Comparison of ENCODE assay signal across 21 cellular contexts in the genomic region with DNA sequence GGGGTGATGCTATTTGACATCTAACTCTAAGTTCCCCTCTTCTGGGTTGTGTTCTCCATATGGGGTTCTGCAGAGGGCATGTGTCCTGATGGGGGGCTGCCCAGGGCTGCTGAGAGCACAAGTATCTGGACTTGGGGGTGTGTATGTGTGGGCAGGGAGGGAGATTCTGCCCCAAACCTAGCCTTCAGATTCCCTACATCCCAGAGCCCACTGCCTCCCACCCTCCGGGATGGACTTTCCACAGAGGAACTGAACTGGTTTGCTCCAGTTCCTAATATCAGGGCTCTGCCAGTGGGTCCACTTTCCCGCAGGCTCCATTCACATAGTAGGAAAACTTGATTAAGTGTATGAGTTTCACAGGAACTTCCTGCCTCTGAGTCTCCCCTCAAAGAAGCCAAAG. TPM values are rescaled to one million over a fixed set of nuclear protein-coding genes. Genes with fewer than 3 reads are reported as not detected.
A peak's percentile ranks its signal among the peaks of the same experiment; 100 is the strongest.
DNase-seq lines count a peak whose midpoint lies in the region; ATAC-seq and TF ChIP-seq lines count a peak whose summit lies in the region.
"Had no signal": no experiment of that assay in that cellular context is flagged by ENCODE, and none has a peak within 500 bp of the region (broad histone marks: within the 10 kb centered on the region; RNA-seq: fewer than 3 reads in every experiment).

No MANE protein-coding gene starts in this region.

- ATAC-seq in RWPE2 (ENCODE audit: low read depth) = no peak
- ATAC-seq: GM23338 had no signal

- H3K4me3 Mint-ChIP-seq in chondrocyte (ENCODE audit: unreplicated experiment) = no peak overlapping the region
- no peak overlapping the region for H3K4me3 Mint-ChIP-seq in nephron progenitor cell
- H3K4me3 Mint-ChIP-seq: CD4-positive, CD25-positive, alpha-beta regulatory T cell; CD8-positive, alpha-beta memory T cell; GM23338; IgD-negative memory B cell had no signal

- no peaks in the 10 kb centered on the region for H3K9me3 ChIP-seq in RWPE2 (ENCODE audit: severe bottlenecking)
- H3K9me3 ChIP-seq: BE2C had no signal

- H3K27me3 ChIP-seq in RWPE2 (ENCODE audit: insufficient read depth, poor library complexity, severe bottlenecking) = no peaks in the 10 kb centered on the region

- DNase-seq in RWPE2 (ENCODE audit: low spot score) = peak; percentile 19
- peak; percentile 38 for DNase-seq in chondrocyte (ENCODE audit: low spot score)
- peak; percentile 64 for DNase-seq in posterior vena cava (ENCODE audit: low spot score)
- no peak for DNase-seq in nephron progenitor cell
- no peak for DNase-seq in SKM-1 treated with dmso at 0.1 percent for 144 hours (lab: John Stamatoyannopoulos, UW; ENCODE audit: unreplicated experiment)
- DNase-seq in iPS-NIHi11 (ENCODE audit: low spot score) = no peak
- DNase-seq: ACHN; BE2C; C1 segment of cervical spinal cord; CD4-positive, CD25-positive, alpha-beta regulatory T cell; CD8-positive, alpha-beta memory T cell; COR-L47; DMS 273 treated with DMSO at 0.1 percent for 48 hours; DMS53; DND-41; EL; HCEC 1CT had no signal

- intact Hi-C loops in posterior vena cava (cut with DNase I) = loop anchor here in 1 of 2 donors (5.0 kb wide), 1 partner anchor 1756 kb away; no protein-coding TSS in a partner anchor

- TF ChIP-seq CTCF in RWPE2 (IDR thresholded peaks at IDR 0.05; ENCODE audit: poor library complexity, severe bottlenecking) = no peak
- no peak for TF ChIP-seq CTCF in chondrocyte (IDR thresholded peaks at IDR 0.05)
- no peak for TF ChIP-seq CTCF in nephron progenitor cell (IDR thresholded peaks at IDR 0.05)

- H3K9me3 Mint-ChIP-seq in chondrocyte (ENCODE audit: low read depth) (no peaks in the 10 kb centered on the region), nephron progenitor cell (no peaks in the 10 kb centered on the region)
- H3K9me3 Mint-ChIP-seq: CD4-positive, CD25-positive, alpha-beta regulatory T cell; CD8-positive, alpha-beta memory T cell; GM23338; IgD-negative memory B cell had no signal

- H3K4me1 Mint-ChIP-seq in chondrocyte (ENCODE audit: low read depth) = peaks cover 7% of the 10 kb centered on the region
- peaks cover 12% of the 10 kb centered on the region for H3K4me1 Mint-ChIP-seq in nephron progenitor cell

- no peak overlapping the region for H3K27ac ChIP-seq in RWPE2 (ENCODE audit: poor library complexity, severe bottlenecking)
- H3K27ac ChIP-seq: HL-60 had no signal

- no peaks in the 10 kb centered on the region for H3K36me3 Mint-ChIP-seq in chondrocyte (ENCODE audit: low read depth)
- no peaks in the 10 kb centered on the region for H3K36me3 Mint-ChIP-seq in nephron progenitor cell (ENCODE audit: low read depth)
- H3K36me3 Mint-ChIP-seq: CD4-positive, CD25-positive, alpha-beta regulatory T cell; CD8-positive, alpha-beta memory T cell; IgD-negative memory B cell had no signal

- H3K27me3 Mint-ChIP-seq in chondrocyte (ENCODE audit: low read depth) (peaks cover 76% of the 10 kb centered on the region), nephron progenitor cell (ENCODE audit: low read depth, poor library complexity) (peaks cover 96% of the 10 kb centered on the region)

- no peaks in the 10 kb centered on the region for H3K4me1 ChIP-seq in RWPE2 (ENCODE audit: insufficient read depth, poor library complexity, severe bottlenecking)
- H3K4me1 ChIP-seq: BE2C had no signal

- H3K4me3 ChIP-seq in RWPE2 (ENCODE audit: severe bottlenecking) = no peak overlapping the region
- H3K4me3 ChIP-seq: GM23338 had no signal

- H3K27ac Mint-ChIP-seq in chondrocyte (ENCODE audit: unreplicated experiment) = no peak overlapping the region
- no peak overlapping the region for H3K27ac Mint-ChIP-seq in nephron progenitor cell
- H3K27ac Mint-ChIP-seq: CD4-positive, CD25-positive, alpha-beta regulatory T cell; GM23338 had no signal

- no peaks in the 10 kb centered on the region for H3K36me3 ChIP-seq in RWPE2 (ENCODE audit: low read depth)
- H3K36me3 ChIP-seq: BE2C had no signal

RNA-seq across cellular contexts. Expression of gene TIFAB, which starts 16.4 kb away (rescaled TPM):
- total RNA-seq in chondrocyte = not detected in 3 replicates
- total RNA-seq in posterior vena cava = not detected
- total RNA-seq: CD4-positive, CD25-positive, alpha-beta regulatory T cell; CD8-positive, alpha-beta memory T cell; GM23338; HT1080 had no signal

RNA-seq across cellular contexts. Expression of gene DCANP1, which starts 21.4 kb away (rescaled TPM):
- total RNA-seq in chondrocyte (not detected in 3 replicates), posterior vena cava (not detected)
- total RNA-seq: CD4-positive, CD25-positive, alpha-beta regulatory T cell; CD8-positive, alpha-beta memory T cell; GM23338; HT1080 had no signal

Comparison
In these comparisons a context has a peak if more than half of its experiments do, and no peak if none do; other contexts are left out.
1. DNase-seq: peak in RWPE2 (single experiment), chondrocyte (single experiment) and posterior vena cava (single experiment); none in nephron progenitor cell (single experiment), SKM-1 treated with dmso at 0.1 percent for 144 hours (single experiment) and iPS-NIHi11 (single experiment).